In genomic region chrX:147476008-147476407, GRCh38 we compare ENCODE assay signal across 9 cellular contexts.
DNase-seq lines count a peak whose midpoint lies in the region; ATAC-seq, FAIRE-seq and TF ChIP-seq lines count a peak whose summit lies in the region.
"Had no signal": no experiment of that assay in that cellular context is flagged by ENCODE, and none has a peak within 500 bp of the region (broad histone marks: within the 10 kb centered on the region; RNA-seq: fewer than 3 reads in every experiment).

No MANE protein-coding gene starts in this region.

- H2BK5ac ChIP-seq in H1 (ENCODE audit: low read depth, low read length) (no peak overlapping the region), mesenchymal stem cell (ENCODE audit: low read depth, low read length, poor library complexity, severe bottlenecking) (no peak overlapping the region)

- H2BK12ac ChIP-seq in H1 (ENCODE audit: low read depth, low read length): no peak overlapping the region
- H2BK12ac ChIP-seq in mesenchymal stem cell (ENCODE audit: low read length in 2 of 2): no peak overlapping the region

- no peak overlapping the region for H3K18ac ChIP-seq in H1 (ENCODE audit: extremely low read depth, low read length)
- no peak overlapping the region for H3K18ac ChIP-seq in mesenchymal stem cell (ENCODE audit: low read depth in 1 of 2, low read length in 2 of 2)

- H3K9ac ChIP-seq in H1 (replicated peaks in 1 of 4; ENCODE audit: extremely low read depth in 1 of 4, low read depth in 3 of 4, low read length in 3 of 4) (no peak overlapping the region), mesenchymal stem cell (ENCODE audit: low read length) (no peak overlapping the region)

- H3K14ac ChIP-seq in H1 (ENCODE audit: insufficient read length) (no peak overlapping the region), mesenchymal stem cell (ENCODE audit: low read length in 2 of 2) (no peak overlapping the region)

- no peak overlapping the region for H3K4me2 ChIP-seq in H1 (ENCODE audit: insufficient read depth in 1 of 2, low read depth in 2 of 2, low read length in 2 of 2)
- H3K4me2 ChIP-seq in mesenchymal stem cell (ENCODE audit: low read length, poor library complexity, severe bottlenecking): no peak overlapping the region

- POLR2A ChIA-PET in H1 (lab: Charles Lee; ENCODE audit: partially characterized antibody): no interaction called here

- DNase-seq in stimulated activated CD4-positive, alpha-beta T cell treated with anti-CD3 and anti-CD28 coated beads, Interleukin-15, amount 100 ng/mL, for 24 hours: peak; percentile 3
- DNase-seq in stimulated activated CD4-positive, alpha-beta T cell treated with anti-CD3 and anti-CD28 coated beads, Interleukin-4, amount 100 ng/mL, for 24 hours: no peak
- DNase-seq in NB4 (ENCODE audit: low read depth) (peak; percentile 24), H1 (ENCODE audit: low read depth in 1 of 2, low spot score in 2 of 2) (no peak), putamen (ENCODE audit: low spot score) (no peak), lower leg skin (ENCODE audit: low spot score in 2 of 2) (no peak), mesenchymal stem cell (no peak)

- H2BK120ac ChIP-seq in H1 (replicated peaks; ENCODE audit: low read depth, low read length): no peak overlapping the region
- H2BK120ac ChIP-seq in mesenchymal stem cell (ENCODE audit: low read depth, low read length): no peak overlapping the region

- H4K91ac ChIP-seq in H1 (replicated peaks; ENCODE audit: insufficient read length, low read length) (no peak overlapping the region), mesenchymal stem cell (ENCODE audit: low read length) (no peak overlapping the region)

- no peak overlapping the region for H3K23ac ChIP-seq in H1 (ENCODE audit: insufficient read length)
- no peak overlapping the region for H3K23ac ChIP-seq in mesenchymal stem cell (ENCODE audit: low read length in 2 of 2)

- no peak for FAIRE-seq in H1 (lab: Jason Lieb, UNC)
- FAIRE-seq: pancreas had no signal

- no peaks in the 10 kb centered on the region for H3K79me2 ChIP-seq in H1 (ENCODE audit: control insufficient read depth in 1 of 2, insufficient read depth in 2 of 2, low read length in 2 of 2)

- no peaks in the 10 kb centered on the region for H3K79me1 ChIP-seq in H1 (ENCODE audit: low read depth, low read length)
- H3K79me1 ChIP-seq in mesenchymal stem cell (replicated peaks; ENCODE audit: low read length, poor library complexity, severe bottlenecking): no peaks in the 10 kb centered on the region

- TF ChIP-seq POLR2A in NB4 (IDR thresholded peaks at IDR 0.05; ENCODE audit: extremely low read depth, insufficient read length): no peak
- TF ChIP-seq POLR2A in H1 (IDR thresholded peaks at IDR 0.05; ENCODE audit: control extremely low read depth in 1 of 2, low read depth in 2 of 2, low read length in 2 of 2): no peak
- TF ChIP-seq POLR2A in lower leg skin (IDR thresholded peaks at IDR 0.05): no peak

- H4K5ac ChIP-seq in H1 (ENCODE audit: insufficient read length, low read depth, low read length): no peak overlapping the region

- peak; percentile 57 to 68 for TF ChIP-seq RAD21 in H1 (IDR thresholded peaks at IDR 0.05 in 1 of 2, conservative IDR thresholded peaks at IDR 0.05 in 1 of 2; ENCODE audit: low read depth in 2 of 2, low read length in 2 of 2)

- no peak for TF ChIP-seq EP300 in H1 (IDR thresholded peaks at IDR 0.05; ENCODE audit: borderline replicate concordance in 1 of 2, low read depth in 2 of 2, low read length in 2 of 2)

- TF ChIP-seq CTCF in NB4 (IDR thresholded peaks at IDR 0.05; ENCODE audit: low read depth, low read length): peak; percentile 39
- peak in 2 of 3 experiments; percentile 42 to 43; a peak in 3 of 4 replicates for TF ChIP-seq CTCF in H1 (IDR thresholded peaks at IDR 0.05; ENCODE audit: control extremely low read depth in 1 of 3, insufficient read depth in 1 of 3, low read depth in 1 of 3, low read length in 3 of 3)
- TF ChIP-seq CTCF in lower leg skin (IDR thresholded peaks at IDR 0.05): no peak

- no peak overlapping the region for H2BK20ac ChIP-seq in H1 (ENCODE audit: low read length)

- no peak overlapping the region for H2AK5ac ChIP-seq in H1 (ENCODE audit: low read depth, low read length)
- no peak overlapping the region for H2AK5ac ChIP-seq in mesenchymal stem cell (ENCODE audit: low read length, severe bottlenecking)

- no peaks in the 10 kb centered on the region for H3K23me2 ChIP-seq in H1 (ENCODE audit: low read depth, low read length)

- H4K8ac ChIP-seq in H1 (ENCODE audit: extremely low read depth, insufficient read depth, low read length) (no peak overlapping the region), mesenchymal stem cell (ENCODE audit: low read length) (no peak overlapping the region)

- H3K4me3 ChIP-seq in NB4 (ENCODE audit: low read depth, low read length) (no peak overlapping the region), H1 (ENCODE audit: extremely low read depth in 1 of 4, insufficient read depth in 2 of 4, low read depth in 3 of 4, low read length in 4 of 4) (no peak overlapping the region), lower leg skin (ENCODE audit: low read depth, poor library complexity, severe bottlenecking) (no peak overlapping the region), mesenchymal stem cell (ENCODE audit: insufficient read depth in 1 of 2, low read depth in 1 of 2, low read length in 2 of 2) (no peak overlapping the region)
- H3K4me3 ChIP-seq: pancreas had no signal

- H4K20me1 ChIP-seq in H1 (replicated peaks in 1 of 2; ENCODE audit: control insufficient read depth in 1 of 2, insufficient read depth in 2 of 2, low read length in 2 of 2): no peaks in the 10 kb centered on the region

- H3K27ac ChIP-seq in H1 (ENCODE audit: low read depth, low read length) (no peak overlapping the region), mesenchymal stem cell (ENCODE audit: low read length, poor library complexity, severe bottlenecking) (no peak overlapping the region)
- H3K27ac ChIP-seq: pancreas had no signal

- H3K4me1 ChIP-seq in H1 (replicated peaks in 1 of 4; ENCODE audit: control insufficient read depth in 3 of 4, insufficient read depth in 4 of 4, low read length in 3 of 4) (no peaks in the 10 kb centered on the region), mesenchymal stem cell (ENCODE audit: control insufficient read depth, insufficient read depth, low read depth, low read length) (no peaks in the 10 kb centered on the region)
- H3K4me1 ChIP-seq: pancreas had no signal

- peak overlapping the region; percentile 70; the same call in 1 of the 2 replicates for H2AFZ ChIP-seq in H1 (ENCODE audit: low read length)
- H2AFZ ChIP-seq in mesenchymal stem cell (ENCODE audit: low read depth, low read length): no peak overlapping the region

- no peak overlapping the region for H3K4ac ChIP-seq in H1 (replicated peaks; ENCODE audit: insufficient read length, low read depth, low read length)
- H3K4ac ChIP-seq in mesenchymal stem cell (ENCODE audit: low read depth in 1 of 2, low read length in 2 of 2): no peak overlapping the region

- H3K36me3 ChIP-seq in H1 (ENCODE audit: control insufficient read depth in 2 of 4, insufficient read depth in 4 of 4, low read length in 3 of 4): no peaks in the 10 kb centered on the region
- no peaks in the 10 kb centered on the region for H3K36me3 ChIP-seq in mesenchymal stem cell (ENCODE audit: control insufficient read depth in 1 of 2, insufficient read depth in 2 of 2, low read depth in 1 of 2, low read length in 2 of 2)
- H3K36me3 ChIP-seq: pancreas had no signal

- intact Hi-C loops in lower leg skin (cut with DNase I; ENCODE audit: low total_unique reads): no loop called here

- no peaks in the 10 kb centered on the region for H3K27me3 ChIP-seq in H1 (replicated peaks in 1 of 4; ENCODE audit: control insufficient read depth in 3 of 4, extremely low read depth in 1 of 4, insufficient read depth in 3 of 4, low read length in 3 of 4)
- no peaks in the 10 kb centered on the region for H3K27me3 ChIP-seq in mesenchymal stem cell (ENCODE audit: control insufficient read depth in 1 of 2, insufficient read depth in 1 of 2, low read length in 2 of 2)
- H3K27me3 ChIP-seq: pancreas had no signal

- 26% methylated on average over 7 of the region's 7 CpGs; no CpG with 5 or more reads in 1 of the 2 experiments for WGBS in H1 (ENCODE audit: extremely low coverage in 1 of 2, insufficient coverage in 1 of 2, insufficient read length in 1 of 2, insufficient replicate concordance in 2 of 2, low coverage in 1 of 2, low lambda C conversion rate in 2 of 2, missing lambda C conversion rate in 1 of 2), 2 experiments
- 23 to 31% methylated on average over 7 of the region's 7 CpGs for WGBS in lower leg skin, 2 donors
- 3% methylated on average over 3 of the region's 7 CpGs for whole genome bisulfite sequencing in mesenchymal stem cell

- H3K56ac ChIP-seq in H1 (replicated peaks; ENCODE audit: insufficient read length, low read depth, low read length): no peak overlapping the region

- ATAC-seq in GM19467 (IDR thresholded peaks at IDR 0.05; ENCODE audit: unreplicated experiment): no peak

- CTCF ChIA-PET in H1 (lab: Charles Lee; ENCODE audit: partially characterized antibody): interaction anchor here (0.7 to 1.8 kb wide), 14 partner anchors 8 to 1257 kb away, joined by 3 to 13 read pairs (median 3); no protein-coding TSS in a partner anchor

- H3K9me3 ChIP-seq in H1 (ENCODE audit: insufficient read depth in 2 of 2, low read depth in 1 of 2, low read length in 1 of 2) (no peaks in the 10 kb centered on the region), mesenchymal stem cell (ENCODE audit: control insufficient read depth, low read length) (no peaks in the 10 kb centered on the region)
- H3K9me3 ChIP-seq: pancreas had no signal

- H2BK15ac ChIP-seq in H1 (ENCODE audit: low read length) (no peak overlapping the region), mesenchymal stem cell (ENCODE audit: low read depth, poor library complexity, severe bottlenecking) (no peak overlapping the region)

TF ChIP-seq in H1, 55 proteins besides CTCF, POLR2A, EP300 and RAD21:
- TF ChIP-seq GTF2F1 (IDR thresholded peaks at IDR 0.05; ENCODE audit: borderline replicate concordance, low read depth, low read length): no peak
- TF ChIP-seq CEBPB (IDR thresholded peaks at IDR 0.05; ENCODE audit: low read depth, low read length): no peak
- no peak for TF ChIP-seq CHD1 (IDR thresholded peaks at IDR 0.05; ENCODE audit: low read depth, low read length)
- TF ChIP-seq POU5F1 (IDR thresholded peaks at IDR 0.05; ENCODE audit: low read depth, low read length): no peak
- no peak for TF ChIP-seq BRCA1 (IDR thresholded peaks at IDR 0.05; ENCODE audit: low read depth, low read length)
- TF ChIP-seq KDM5A (IDR thresholded peaks at IDR 0.05; ENCODE audit: low read length): no peak
- TF ChIP-seq MAFK (IDR thresholded peaks at IDR 0.05; ENCODE audit: low read depth, low read length): no peak
- no peak for TF ChIP-seq PHF8 (conservative IDR thresholded peaks at IDR 0.05; ENCODE audit: low read depth, low read length)
- no peak for TF ChIP-seq CBX8 (IDR thresholded peaks at IDR 0.05; ENCODE audit: borderline replicate concordance, low read depth, low read length)
- TF ChIP-seq SP4 (IDR thresholded peaks at IDR 0.05; ENCODE audit: low read length): no peak
- TF ChIP-seq KDM4A (IDR thresholded peaks at IDR 0.05; ENCODE audit: low read depth, low read length, severe bottlenecking): no peak
- no peak for TF ChIP-seq CREB1 (IDR thresholded peaks at IDR 0.05)

Comparison
In these comparisons a context has a peak if more than half of its experiments do, and no peak if none do; other contexts are left out.
1. DNase-seq: peak in stimulated activated CD4-positive, alpha-beta T cell treated with anti-CD3 and anti-CD28 coated beads, Interleukin-15, amount 100 ng/mL, for 24 hours (single experiment) and NB4 (single experiment); none in stimulated activated CD4-positive, alpha-beta T cell treated with anti-CD3 and anti-CD28 coated beads, Interleukin-4, amount 100 ng/mL, for 24 hours (single experiment), H1 (0 of 2), putamen (single experiment), lower leg skin (0 of 2) and mesenchymal stem cell (single experiment).
2. CTCF ChIP-seq: peak in NB4 (single experiment) and H1 (2 of 3); none in lower leg skin (0 of 3).